Comparison of ENCODE assay signal across 1 cellular context in the genomic region with DNA sequence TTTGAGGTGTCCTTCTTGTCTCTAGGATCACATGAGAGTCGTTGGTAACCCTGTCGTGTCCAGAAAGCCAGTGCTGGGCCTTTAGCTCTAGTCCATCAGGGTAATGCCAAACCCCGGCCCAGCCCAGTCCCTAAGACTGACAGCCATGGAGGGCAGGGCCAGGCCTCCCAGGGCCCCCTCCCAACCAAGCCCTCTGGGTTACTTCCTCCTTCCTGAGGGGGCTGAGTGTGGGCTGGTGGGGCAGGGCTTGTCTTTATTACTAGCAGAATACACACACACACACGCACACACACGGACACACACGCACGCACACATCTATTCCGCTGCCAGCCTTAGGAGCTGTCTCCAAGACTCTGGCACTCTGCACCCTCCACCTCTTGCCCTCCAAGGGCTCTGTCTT.
TF ChIP-seq lines count a peak whose summit lies in the region.

No MANE protein-coding gene starts in this region.

TF ChIP-seq in H1, 55 proteins besides CTCF, POLR2A, EP300 and RAD21:
- TF ChIP-seq E2F6 (IDR thresholded peaks at IDR 0.05) (no peak), MAX (IDR thresholded peaks at IDR 0.05) (no peak), RXRA (IDR thresholded peaks at IDR 0.05; ENCODE audit: insufficient read depth, low read depth, low read length) (no peak), FOSL1 (IDR thresholded peaks at IDR 0.05; ENCODE audit: insufficient read depth, low read depth, low read length) (no peak), CHD2 (IDR thresholded peaks at IDR 0.05; ENCODE audit: low read length) (no peak), KDM4A (IDR thresholded peaks at IDR 0.05; ENCODE audit: low read depth, low read length, severe bottlenecking) (no peak), NANOG (IDR thresholded peaks at IDR 0.05; ENCODE audit: insufficient read depth, low read depth, low read length, poor library complexity, severe bottlenecking) (no peak), MAFK (IDR thresholded peaks at IDR 0.05; ENCODE audit: low read depth, low read length) (no peak), CTBP2 (IDR thresholded peaks at IDR 0.05; ENCODE audit: borderline replicate concordance, insufficient read depth, insufficient read length, low read length) (no peak), JUN (IDR thresholded peaks at IDR 0.05; ENCODE audit: low read depth, low read length) (no peak), SP1 (IDR thresholded peaks at IDR 0.05; ENCODE audit: low read depth, low read length) (no peak), SIRT6 (IDR thresholded peaks at IDR 0.05; ENCODE audit: low read length) (no peak), GTF2F1 (IDR thresholded peaks at IDR 0.05; ENCODE audit: borderline replicate concordance, low read depth, low read length) (no peak)
